Comparison of ENCODE assay signal across 1 cellular context in the genomic region with DNA sequence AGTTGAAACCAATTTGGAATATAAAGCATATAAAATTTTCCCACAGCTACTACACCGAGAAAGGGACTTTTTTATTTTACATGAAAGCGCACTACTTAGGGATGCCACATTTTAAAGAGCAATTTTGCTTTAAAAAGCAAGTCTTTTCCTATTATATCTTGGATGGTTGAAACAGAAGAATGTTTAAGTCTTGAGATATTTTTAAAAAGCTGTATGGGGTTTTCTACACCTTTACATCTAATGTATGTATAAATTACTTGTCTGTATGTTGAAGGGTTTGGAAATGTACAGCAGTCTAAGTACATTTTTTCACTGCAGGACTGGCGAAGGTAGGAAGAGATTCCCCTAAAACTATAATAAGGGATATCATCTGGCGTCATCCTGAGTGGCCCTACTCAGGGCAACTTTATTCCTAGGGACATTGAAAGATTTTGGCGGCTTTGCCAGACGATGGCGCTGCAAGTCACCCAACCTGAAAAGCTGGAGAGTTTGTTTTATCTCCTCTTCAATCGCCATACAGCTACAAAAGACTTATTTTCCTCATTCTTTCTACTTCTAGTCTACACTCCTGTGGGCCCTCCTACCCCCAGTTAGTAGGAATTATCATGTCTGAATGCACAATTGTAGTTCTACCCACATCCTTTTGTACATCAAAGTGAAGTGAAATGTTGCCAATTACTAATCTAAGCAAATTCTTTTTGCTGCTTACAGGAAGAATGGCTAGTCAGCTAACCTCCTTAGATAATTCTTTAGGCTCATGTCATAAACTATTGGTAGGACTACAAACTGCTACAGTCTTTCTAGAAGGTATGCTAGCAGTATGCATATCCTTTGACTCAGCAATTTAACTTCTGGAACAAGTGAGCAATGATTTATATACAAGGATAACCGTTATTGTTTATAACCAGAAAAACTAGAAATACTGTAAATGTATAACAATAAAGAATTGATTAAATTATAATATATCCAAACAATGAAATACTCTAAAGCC.
TF ChIP-seq lines count a peak whose summit lies in the region.

No MANE protein-coding gene starts in this region.

TF ChIP-seq in GM12878, 131 proteins besides CTCF, POLR2A, EP300 and RAD21 (continued from another document):
- TF ChIP-seq, protein P1, sequence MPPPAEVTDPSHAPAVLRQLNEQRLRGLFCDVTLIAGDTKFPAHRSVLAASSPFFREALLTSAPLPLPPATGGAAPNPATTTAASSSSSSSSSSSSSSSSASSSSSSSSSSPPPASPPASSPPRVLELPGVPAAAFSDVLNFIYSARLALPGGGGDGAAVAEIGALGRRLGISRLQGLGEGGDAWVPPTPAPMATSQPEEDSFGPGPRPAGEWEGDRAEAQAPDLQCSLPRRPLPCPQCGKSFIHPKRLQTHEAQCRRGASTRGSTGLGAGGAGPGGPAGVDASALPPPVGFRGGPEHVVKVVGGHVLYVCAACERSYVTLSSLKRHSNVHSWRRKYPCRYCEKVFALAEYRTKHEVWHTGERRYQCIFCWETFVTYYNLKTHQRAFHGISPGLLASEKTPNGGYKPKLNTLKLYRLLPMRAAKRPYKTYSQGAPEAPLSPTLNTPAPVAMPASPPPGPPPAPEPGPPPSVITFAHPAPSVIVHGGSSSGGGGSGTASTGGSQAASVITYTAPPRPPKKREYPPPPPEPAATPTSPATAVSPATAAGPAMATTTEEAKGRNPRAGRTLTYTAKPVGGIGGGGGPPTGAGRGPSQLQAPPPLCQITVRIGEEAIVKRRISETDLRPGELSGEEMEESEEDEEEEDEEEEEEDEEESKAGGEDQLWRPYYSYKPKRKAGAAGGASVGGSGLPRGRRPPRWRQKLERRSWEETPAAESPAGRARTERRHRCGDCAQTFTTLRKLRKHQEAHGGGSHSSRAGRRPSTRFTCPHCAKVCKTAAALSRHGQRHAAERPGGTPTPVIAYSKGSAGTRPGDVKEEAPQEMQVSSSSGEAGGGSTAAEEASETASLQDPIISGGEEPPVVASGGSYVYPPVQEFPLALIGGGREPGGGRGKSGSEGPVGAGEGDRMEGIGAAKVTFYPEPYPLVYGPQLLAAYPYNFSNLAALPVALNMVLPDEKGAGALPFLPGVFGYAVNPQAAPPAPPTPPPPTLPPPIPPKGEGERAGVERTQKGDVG (CRISPR knock-in tag; IDR thresholded peaks at IDR 0.05) = no peak
- TF ChIP-seq MTA3 (IDR thresholded peaks at IDR 0.05; ENCODE audit: borderline replicate concordance, low read length) (no peak), NBN (IDR thresholded peaks at IDR 0.05) (no peak), WRNIP1 (IDR thresholded peaks at IDR 0.05; ENCODE audit: borderline replicate concordance, low read depth, low read length) (no peak), SREBF2 (IDR thresholded peaks at IDR 0.05; ENCODE audit: low read length) (no peak), SMC3 (IDR thresholded peaks at IDR 0.05; ENCODE audit: borderline replicate concordance, low read length) (peak; percentile 61; the same call in 1 of the 2 replicates), IRF4 (IDR thresholded peaks at IDR 0.05; ENCODE audit: low read depth, low read length) (no peak), POU2F2 (IDR thresholded peaks at IDR 0.05; ENCODE audit: borderline replicate concordance, low read depth, low read length) (no peak), CREM (IDR thresholded peaks at IDR 0.05; ENCODE audit: low read depth) (0 out of 2 replicates have a peak, but pooled peaks have one; percentile 22), ZNF622 (IDR thresholded peaks at IDR 0.05) (no peak), PAX8 (IDR thresholded peaks at IDR 0.05) (peak; percentile 59; the same call in 1 of the 2 replicates), PAX5 (IDR thresholded peaks at IDR 0.05; ENCODE audit: borderline replicate concordance, low read depth, low read length) (peak; percentile 77)
- TF ChIP-seq, protein P2, sequence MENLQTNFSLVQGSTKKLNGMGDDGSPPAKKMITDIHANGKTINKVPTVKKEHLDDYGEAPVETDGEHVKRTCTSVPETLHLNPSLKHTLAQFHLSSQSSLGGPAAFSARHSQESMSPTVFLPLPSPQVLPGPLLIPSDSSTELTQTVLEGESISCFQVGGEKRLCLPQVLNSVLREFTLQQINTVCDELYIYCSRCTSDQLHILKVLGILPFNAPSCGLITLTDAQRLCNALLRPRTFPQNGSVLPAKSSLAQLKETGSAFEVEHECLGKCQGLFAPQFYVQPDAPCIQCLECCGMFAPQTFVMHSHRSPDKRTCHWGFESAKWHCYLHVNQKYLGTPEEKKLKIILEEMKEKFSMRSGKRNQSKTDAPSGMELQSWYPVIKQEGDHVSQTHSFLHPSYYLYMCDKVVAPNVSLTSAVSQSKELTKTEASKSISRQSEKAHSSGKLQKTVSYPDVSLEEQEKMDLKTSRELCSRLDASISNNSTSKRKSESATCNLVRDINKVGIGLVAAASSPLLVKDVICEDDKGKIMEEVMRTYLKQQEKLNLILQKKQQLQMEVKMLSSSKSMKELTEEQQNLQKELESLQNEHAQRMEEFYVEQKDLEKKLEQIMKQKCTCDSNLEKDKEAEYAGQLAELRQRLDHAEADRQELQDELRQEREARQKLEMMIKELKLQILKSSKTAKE (IDR thresholded peaks at IDR 0.05; ENCODE audit: low read depth, poor library complexity, severe bottlenecking) = peak; percentile 47
- TF ChIP-seq, protein P3, sequence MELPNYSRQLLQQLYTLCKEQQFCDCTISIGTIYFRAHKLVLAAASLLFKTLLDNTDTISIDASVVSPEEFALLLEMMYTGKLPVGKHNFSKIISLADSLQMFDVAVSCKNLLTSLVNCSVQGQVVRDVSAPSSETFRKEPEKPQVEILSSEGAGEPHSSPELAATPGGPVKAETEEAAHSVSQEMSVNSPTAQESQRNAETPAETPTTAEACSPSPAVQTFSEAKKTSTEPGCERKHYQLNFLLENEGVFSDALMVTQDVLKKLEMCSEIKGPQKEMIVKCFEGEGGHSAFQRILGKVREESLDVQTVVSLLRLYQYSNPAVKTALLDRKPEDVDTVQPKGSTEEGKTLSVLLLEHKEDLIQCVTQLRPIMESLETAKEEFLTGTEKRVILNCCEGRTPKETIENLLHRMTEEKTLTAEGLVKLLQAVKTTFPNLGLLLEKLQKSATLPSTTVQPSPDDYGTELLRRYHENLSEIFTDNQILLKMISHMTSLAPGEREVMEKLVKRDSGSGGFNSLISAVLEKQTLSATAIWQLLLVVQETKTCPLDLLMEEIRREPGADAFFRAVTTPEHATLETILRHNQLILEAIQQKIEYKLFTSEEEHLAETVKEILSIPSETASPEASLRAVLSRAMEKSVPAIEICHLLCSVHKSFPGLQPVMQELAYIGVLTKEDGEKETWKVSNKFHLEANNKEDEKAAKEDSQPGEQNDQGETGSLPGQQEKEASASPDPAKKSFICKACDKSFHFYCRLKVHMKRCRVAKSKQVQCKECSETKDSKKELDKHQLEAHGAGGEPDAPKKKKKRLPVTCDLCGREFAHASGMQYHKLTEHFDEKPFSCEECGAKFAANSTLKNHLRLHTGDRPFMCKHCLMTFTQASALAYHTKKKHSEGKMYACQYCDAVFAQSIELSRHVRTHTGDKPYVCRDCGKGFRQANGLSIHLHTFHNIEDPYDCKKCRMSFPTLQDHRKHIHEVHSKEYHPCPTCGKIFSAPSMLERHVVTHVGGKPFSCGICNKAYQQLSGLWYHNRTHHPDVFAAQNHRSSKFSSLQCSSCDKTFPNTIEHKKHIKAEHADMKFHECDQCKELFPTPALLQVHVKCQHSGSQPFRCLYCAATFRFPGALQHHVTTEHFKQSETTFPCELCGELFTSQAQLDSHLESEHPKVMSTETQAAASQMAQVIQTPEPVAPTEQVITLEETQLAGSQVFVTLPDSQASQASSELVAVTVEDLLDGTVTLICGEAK (IDR thresholded peaks at IDR 0.05; ENCODE audit: borderline replicate concordance) = no peak
- TF ChIP-seq, protein P4, sequence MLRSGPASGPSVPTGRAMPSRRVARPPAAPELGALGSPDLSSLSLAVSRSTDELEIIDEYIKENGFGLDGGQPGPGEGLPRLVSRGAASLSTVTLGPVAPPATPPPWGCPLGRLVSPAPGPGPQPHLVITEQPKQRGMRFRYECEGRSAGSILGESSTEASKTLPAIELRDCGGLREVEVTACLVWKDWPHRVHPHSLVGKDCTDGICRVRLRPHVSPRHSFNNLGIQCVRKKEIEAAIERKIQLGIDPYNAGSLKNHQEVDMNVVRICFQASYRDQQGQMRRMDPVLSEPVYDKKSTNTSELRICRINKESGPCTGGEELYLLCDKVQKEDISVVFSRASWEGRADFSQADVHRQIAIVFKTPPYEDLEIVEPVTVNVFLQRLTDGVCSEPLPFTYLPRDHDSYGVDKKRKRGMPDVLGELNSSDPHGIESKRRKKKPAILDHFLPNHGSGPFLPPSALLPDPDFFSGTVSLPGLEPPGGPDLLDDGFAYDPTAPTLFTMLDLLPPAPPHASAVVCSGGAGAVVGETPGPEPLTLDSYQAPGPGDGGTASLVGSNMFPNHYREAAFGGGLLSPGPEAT (IDR thresholded peaks at IDR 0.05; ENCODE audit: low read depth) = 0 out of 2 replicates have a peak, but pooled peaks have one; percentile 25
- TF ChIP-seq, protein P5, sequence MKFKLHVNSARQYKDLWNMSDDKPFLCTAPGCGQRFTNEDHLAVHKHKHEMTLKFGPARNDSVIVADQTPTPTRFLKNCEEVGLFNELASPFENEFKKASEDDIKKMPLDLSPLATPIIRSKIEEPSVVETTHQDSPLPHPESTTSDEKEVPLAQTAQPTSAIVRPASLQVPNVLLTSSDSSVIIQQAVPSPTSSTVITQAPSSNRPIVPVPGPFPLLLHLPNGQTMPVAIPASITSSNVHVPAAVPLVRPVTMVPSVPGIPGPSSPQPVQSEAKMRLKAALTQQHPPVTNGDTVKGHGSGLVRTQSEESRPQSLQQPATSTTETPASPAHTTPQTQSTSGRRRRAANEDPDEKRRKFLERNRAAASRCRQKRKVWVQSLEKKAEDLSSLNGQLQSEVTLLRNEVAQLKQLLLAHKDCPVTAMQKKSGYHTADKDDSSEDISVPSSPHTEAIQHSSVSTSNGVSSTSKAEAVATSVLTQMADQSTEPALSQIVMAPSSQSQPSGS (IDR thresholded peaks at IDR 0.05; ENCODE audit: low read length) = peak; percentile 36; the same call in 1 of the 2 replicates
- TF ChIP-seq, protein P6, sequence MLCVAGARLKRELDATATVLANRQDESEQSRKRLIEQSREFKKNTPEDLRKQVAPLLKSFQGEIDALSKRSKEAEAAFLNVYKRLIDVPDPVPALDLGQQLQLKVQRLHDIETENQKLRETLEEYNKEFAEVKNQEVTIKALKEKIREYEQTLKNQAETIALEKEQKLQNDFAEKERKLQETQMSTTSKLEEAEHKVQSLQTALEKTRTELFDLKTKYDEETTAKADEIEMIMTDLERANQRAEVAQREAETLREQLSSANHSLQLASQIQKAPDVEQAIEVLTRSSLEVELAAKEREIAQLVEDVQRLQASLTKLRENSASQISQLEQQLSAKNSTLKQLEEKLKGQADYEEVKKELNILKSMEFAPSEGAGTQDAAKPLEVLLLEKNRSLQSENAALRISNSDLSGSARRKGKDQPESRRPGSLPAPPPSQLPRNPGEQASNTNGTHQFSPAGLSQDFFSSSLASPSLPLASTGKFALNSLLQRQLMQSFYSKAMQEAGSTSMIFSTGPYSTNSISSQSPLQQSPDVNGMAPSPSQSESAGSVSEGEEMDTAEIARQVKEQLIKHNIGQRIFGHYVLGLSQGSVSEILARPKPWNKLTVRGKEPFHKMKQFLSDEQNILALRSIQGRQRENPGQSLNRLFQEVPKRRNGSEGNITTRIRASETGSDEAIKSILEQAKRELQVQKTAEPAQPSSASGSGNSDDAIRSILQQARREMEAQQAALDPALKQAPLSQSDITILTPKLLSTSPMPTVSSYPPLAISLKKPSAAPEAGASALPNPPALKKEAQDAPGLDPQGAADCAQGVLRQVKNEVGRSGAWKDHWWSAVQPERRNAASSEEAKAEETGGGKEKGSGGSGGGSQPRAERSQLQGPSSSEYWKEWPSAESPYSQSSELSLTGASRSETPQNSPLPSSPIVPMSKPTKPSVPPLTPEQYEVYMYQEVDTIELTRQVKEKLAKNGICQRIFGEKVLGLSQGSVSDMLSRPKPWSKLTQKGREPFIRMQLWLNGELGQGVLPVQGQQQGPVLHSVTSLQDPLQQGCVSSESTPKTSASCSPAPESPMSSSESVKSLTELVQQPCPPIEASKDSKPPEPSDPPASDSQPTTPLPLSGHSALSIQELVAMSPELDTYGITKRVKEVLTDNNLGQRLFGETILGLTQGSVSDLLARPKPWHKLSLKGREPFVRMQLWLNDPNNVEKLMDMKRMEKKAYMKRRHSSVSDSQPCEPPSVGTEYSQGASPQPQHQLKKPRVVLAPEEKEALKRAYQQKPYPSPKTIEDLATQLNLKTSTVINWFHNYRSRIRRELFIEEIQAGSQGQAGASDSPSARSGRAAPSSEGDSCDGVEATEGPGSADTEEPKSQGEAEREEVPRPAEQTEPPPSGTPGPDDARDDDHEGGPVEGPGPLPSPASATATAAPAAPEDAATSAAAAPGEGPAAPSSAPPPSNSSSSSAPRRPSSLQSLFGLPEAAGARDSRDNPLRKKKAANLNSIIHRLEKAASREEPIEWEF (IDR thresholded peaks at IDR 0.05; ENCODE audit: insufficient replicate concordance, low read depth, low read length) = peak; percentile 36
